ENCODE assay signal across 8 cellular contexts in the genomic region with DNA sequence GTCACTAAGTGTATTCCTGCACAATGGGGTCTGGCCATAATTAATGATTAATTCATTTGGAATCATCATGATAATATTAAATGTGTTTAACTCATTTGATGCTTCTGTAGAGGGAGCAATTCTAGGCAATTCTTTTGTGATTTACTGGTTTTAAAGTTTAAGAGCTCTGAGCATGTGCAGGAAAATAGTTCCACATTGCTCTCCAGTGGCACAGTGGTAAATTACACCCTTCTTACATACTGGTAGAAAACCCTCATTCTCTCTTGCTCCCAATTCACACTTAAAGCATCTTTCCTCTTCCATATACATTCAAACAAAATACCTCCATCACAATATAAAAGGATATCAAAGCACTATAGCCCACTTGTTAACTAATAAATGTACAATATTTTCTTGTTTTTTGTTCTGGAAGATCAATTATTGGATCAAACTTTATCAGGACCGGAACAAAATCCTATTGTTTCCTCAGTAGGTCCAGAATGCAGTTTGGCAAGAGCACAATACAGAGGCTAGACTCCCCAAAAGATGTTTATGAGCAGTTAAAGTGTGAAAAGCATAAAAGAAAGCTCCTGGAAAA.
DNase-seq lines count a peak whose midpoint lies in the region; ATAC-seq and TF ChIP-seq lines count a peak whose summit lies in the region.

No MANE protein-coding gene starts in this region.

- no peaks in the 10 kb centered on the region for H3K27me3 ChIP-seq in CD8-positive, alpha-beta memory T cell (ENCODE audit: insufficient read depth, low read length, poor library complexity, severe bottlenecking)

- peaks cover 0 to 3% (median under 1%) of the 10 kb centered on the region in 5 donors for H3K9me3 Mint-ChIP-seq in CD8-positive, alpha-beta memory T cell

- H3K4me1 ChIP-seq in CD8-positive, alpha-beta memory T cell (ENCODE audit: insufficient read depth, low read length): no peaks in the 10 kb centered on the region

- no peaks in the 10 kb centered on the region for H3K9me3 ChIP-seq in CD8-positive, alpha-beta memory T cell (ENCODE audit: low read length)

- peak; percentile 81 for TF ChIP-seq CTCF in 22Rv1 (IDR thresholded peaks at IDR 0.05)
- peak; percentile 22 for TF ChIP-seq CTCF in GM13976 (IDR thresholded peaks at IDR 0.05; ENCODE audit: borderline replicate concordance, control extremely low read depth, extremely low read depth, insufficient read depth, missing control alignments)

- CTCF ChIA-PET in CD8-positive, alpha-beta memory T cell (lab: Charles Lee): no interaction called here

- ATAC-seq in GM21786 (IDR thresholded peaks at IDR 0.05; ENCODE audit: unreplicated experiment): no peak

- H3K4me1 Mint-ChIP-seq in CD8-positive, alpha-beta memory T cell: no peaks in the 10 kb centered on the region

- no peaks in the 10 kb centered on the region for H3K36me3 Mint-ChIP-seq in CD8-positive, alpha-beta memory T cell

- no peak overlapping the region for H3K27ac Mint-ChIP-seq in CD8-positive, alpha-beta memory T cell

- H3K36me3 ChIP-seq in CD8-positive, alpha-beta memory T cell (ENCODE audit: insufficient read depth, low read length): no peaks in the 10 kb centered on the region

- H3K27ac ChIP-seq in 22Rv1: no peak overlapping the region
- H3K27ac ChIP-seq in CD8-positive, alpha-beta memory T cell (ENCODE audit: low read depth, low read length): no peak overlapping the region

- in situ Hi-C loops in GM13976 (cut with MboI; ENCODE audit: low sequenced_read_pairs, unreplicated experiment): loop anchor here (25.0 kb wide), 1 partner anchor 1743 kb away; no protein-coding TSS in a partner anchor

- H3K4me3 ChIP-seq in CD8-positive, alpha-beta memory T cell (ENCODE audit: low read length): no peak overlapping the region

- POLR2A ChIA-PET in CD8-positive, alpha-beta memory T cell (lab: Charles Lee): no interaction called here

- H3K4me3 Mint-ChIP-seq in CD8-positive, alpha-beta memory T cell: no peak overlapping the region

- DNase-seq in GM13976 (ENCODE audit: low spot score) (peak; percentile 30), MV-4-11 (lab: John Stamatoyannopoulos, UW) (peak; percentile 46), astrocyte of the hippocampus (ENCODE audit: low read depth, low spot score) (peak; percentile 66), medulla oblongata (ENCODE audit: extremely low spot score) (peak; percentile 80), mucosa of gallbladder (ENCODE audit: low spot score) (no peak)
- DNase-seq in CD8-positive, alpha-beta memory T cell: no peak

- H3K27me3 Mint-ChIP-seq in CD8-positive, alpha-beta memory T cell: no peaks in the 10 kb centered on the region

Comparison
In these comparisons a context has a peak if more than half of its experiments do, and no peak if none do; other contexts are left out.
1. DNase-seq: peak in GM13976 (single experiment), MV-4-11 (single experiment), astrocyte of the hippocampus (single experiment) and medulla oblongata (single experiment); none in mucosa of gallbladder (single experiment) and CD8-positive, alpha-beta memory T cell (0 of 5).